18 cellular contexts compared by ENCODE assay signal in genomic region chr2:100611079-100612029, GRCh38.
"Had no signal": no experiment of that assay in that cellular context is flagged by ENCODE, and none has a peak within 500 bp of the region (broad histone marks: within the 10 kb centered on the region; RNA-seq: fewer than 3 reads in every experiment).

No MANE protein-coding gene starts in this region.

- H3K36me3 ChIP-seq: neutrophil, right atrium auricular region, sigmoid colon, suprapubic skin, thyroid gland, uterus had no signal

- H3K27ac ChIP-seq: epithelial cell of prostate, foreskin keratinocyte, hepatocyte, neutrophil, right atrium auricular region, sigmoid colon, suprapubic skin, thyroid gland, uterus had no signal

- H3K36me3 Mint-ChIP-seq: naive B cell, type B pancreatic cell had no signal

- H3K27me3 ChIP-seq: foreskin keratinocyte, hepatocyte, right atrium auricular region, sigmoid colon, suprapubic skin, thyroid gland, uterus had no signal

- H3K27ac Mint-ChIP-seq: dendritic cell treated with granulocyte-macrophage colony-stimulating factor and Interleukin-4, amounts not matched to agents 40 ng/mL and 50 ng/mL, for 4 days; effector memory CD8-positive, alpha-beta T cell; naive B cell; nephron; type B pancreatic cell had no signal

- H3K4me3 ChIP-seq: hepatocyte, lung, right atrium auricular region, sigmoid colon, suprapubic skin, thyroid gland, uterus had no signal

- H3K4me3 Mint-ChIP-seq: dendritic cell treated with granulocyte-macrophage colony-stimulating factor and Interleukin-4, amounts not matched to agents 40 ng/mL and 50 ng/mL, for 4 days; effector memory CD8-positive, alpha-beta T cell; naive B cell; nephron; type B pancreatic cell had no signal

- H3K4me1 ChIP-seq: foreskin keratinocyte, right atrium auricular region, sigmoid colon, suprapubic skin, thyroid gland, uterus had no signal

- H3K4me2 ChIP-seq: hepatocyte had no signal

- H3K9me3 ChIP-seq: neutrophil, right atrium auricular region, sigmoid colon, suprapubic skin, thyroid gland, uterus had no signal

- H3K79me2 ChIP-seq: hepatocyte had no signal

- H3K9me3 Mint-ChIP-seq: dendritic cell treated with granulocyte-macrophage colony-stimulating factor and Interleukin-4, amounts not matched to agents 40 ng/mL and 50 ng/mL, for 4 days; effector memory CD8-positive, alpha-beta T cell; naive B cell; nephron; type B pancreatic cell had no signal

- DNase-seq: left ventricle myocardium superior; naive B cell; sigmoid colon; small intestine; stimulated activated naive CD4-positive, alpha-beta T cell treated with Interleukin-2 at 50 U/mL for 16 hours had no signal

- H2AFZ ChIP-seq: hepatocyte had no signal
